19 cellular contexts compared by ENCODE assay signal in the genomic region with DNA sequence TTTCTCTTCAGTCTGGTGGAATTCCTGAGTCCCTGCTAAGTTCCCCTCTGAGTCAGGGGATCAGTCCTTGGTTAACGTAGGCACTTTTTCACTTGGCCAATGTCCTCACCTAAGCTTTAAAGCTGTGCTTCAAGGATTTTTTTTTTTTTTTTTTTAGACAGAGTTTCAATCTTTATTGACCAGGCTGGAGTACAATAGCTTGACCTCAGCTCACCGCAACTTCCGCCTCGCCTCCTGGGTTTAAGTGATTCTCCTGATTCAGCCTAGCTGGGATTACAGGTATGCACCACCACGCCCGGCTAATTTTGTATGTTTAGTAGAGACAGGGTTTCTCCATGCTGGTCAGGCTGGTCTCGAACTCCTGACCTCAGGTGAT.
DNase-seq lines count a peak whose midpoint lies in the region; ATAC-seq and TF ChIP-seq lines count a peak whose summit lies in the region.
"Had no signal": no experiment of that assay in that cellular context is flagged by ENCODE, and none has a peak within 500 bp of the region (broad histone marks: within the 10 kb centered on the region; RNA-seq: fewer than 3 reads in every experiment).

No MANE protein-coding gene starts in this region.

- ATAC-seq in memory B cell (ENCODE audit: low read depth) (no peak), HG03175 (IDR thresholded peaks at IDR 0.05; ENCODE audit: unreplicated experiment) (no peak), GM21381 (IDR thresholded peaks at IDR 0.05; ENCODE audit: unreplicated experiment) (no peak)
- ATAC-seq: GM12878 had no signal

- H3K36me3 Mint-ChIP-seq in IgD-negative memory B cell = peaks cover 10% of the 10 kb centered on the region
- H3K36me3 Mint-ChIP-seq in memory B cell = peaks cover 32% of the 10 kb centered on the region
- no peaks in the 10 kb centered on the region for H3K36me3 Mint-ChIP-seq in type B pancreatic cell
- H3K36me3 Mint-ChIP-seq: CD4-positive, CD25-positive, alpha-beta regulatory T cell; CD8-positive, alpha-beta memory T cell had no signal

- DNase-seq in astrocyte of the hippocampus (ENCODE audit: low read depth, low spot score) = peak; percentile 35
- no peak for DNase-seq in memory B cell (ENCODE audit: low spot score in 2 of 2)
- no peak for DNase-seq in type B pancreatic cell (ENCODE audit: extremely low spot score, unreplicated experiment)
- DNase-seq: ACHN; BE2C; C1 segment of cervical spinal cord; CD4-positive, CD25-positive, alpha-beta regulatory T cell; CD8-positive, alpha-beta memory T cell; COR-L47; DMS 273 treated with DMSO at 0.1 percent for 48 hours; DMS53; DND-41; EL; H9; IMR-90 had no signal

- H3K4me1 Mint-ChIP-seq in IgD-negative memory B cell = peaks cover 42 to 49% (median 45%) of the 10 kb centered on the region in 3 donors
- peaks cover 46% of the 10 kb centered on the region for H3K4me1 Mint-ChIP-seq in memory B cell
- peaks cover 45% of the 10 kb centered on the region for H3K4me1 Mint-ChIP-seq in type B pancreatic cell (ENCODE audit: unreplicated experiment)

- no peak for TF ChIP-seq CTCF in type B pancreatic cell (conservative IDR thresholded peaks at IDR 0.05)

- H3K4me3 Mint-ChIP-seq in IgD-negative memory B cell = no peak overlapping the region
- H3K4me3 Mint-ChIP-seq in memory B cell = no peak overlapping the region
- H3K4me3 Mint-ChIP-seq in type B pancreatic cell = no peak overlapping the region
- H3K4me3 Mint-ChIP-seq: CD4-positive, CD25-positive, alpha-beta regulatory T cell; CD8-positive, alpha-beta memory T cell; H9 had no signal

- H3K27me3 Mint-ChIP-seq in IgD-negative memory B cell (no peaks in the 10 kb centered on the region), memory B cell (no peaks in the 10 kb centered on the region), type B pancreatic cell (no peaks in the 10 kb centered on the region)

- H3K9me3 Mint-ChIP-seq in IgD-negative memory B cell (no peaks in the 10 kb centered on the region), memory B cell (no peaks in the 10 kb centered on the region), type B pancreatic cell (peaks cover 6% of the 10 kb centered on the region)
- H3K9me3 Mint-ChIP-seq: CD8-positive, alpha-beta memory T cell had no signal

- H3K27ac Mint-ChIP-seq in IgD-negative memory B cell = peak overlapping the region in 2 of 3 donors; percentile 25 to 71
- H3K27ac Mint-ChIP-seq in memory B cell = peak overlapping the region; percentile 88
- peak overlapping the region; percentile 55 for H3K27ac Mint-ChIP-seq in type B pancreatic cell
- H3K27ac Mint-ChIP-seq: CD4-positive, CD25-positive, alpha-beta regulatory T cell had no signal
